8 cellular contexts compared by ENCODE assay signal in the genomic region with DNA sequence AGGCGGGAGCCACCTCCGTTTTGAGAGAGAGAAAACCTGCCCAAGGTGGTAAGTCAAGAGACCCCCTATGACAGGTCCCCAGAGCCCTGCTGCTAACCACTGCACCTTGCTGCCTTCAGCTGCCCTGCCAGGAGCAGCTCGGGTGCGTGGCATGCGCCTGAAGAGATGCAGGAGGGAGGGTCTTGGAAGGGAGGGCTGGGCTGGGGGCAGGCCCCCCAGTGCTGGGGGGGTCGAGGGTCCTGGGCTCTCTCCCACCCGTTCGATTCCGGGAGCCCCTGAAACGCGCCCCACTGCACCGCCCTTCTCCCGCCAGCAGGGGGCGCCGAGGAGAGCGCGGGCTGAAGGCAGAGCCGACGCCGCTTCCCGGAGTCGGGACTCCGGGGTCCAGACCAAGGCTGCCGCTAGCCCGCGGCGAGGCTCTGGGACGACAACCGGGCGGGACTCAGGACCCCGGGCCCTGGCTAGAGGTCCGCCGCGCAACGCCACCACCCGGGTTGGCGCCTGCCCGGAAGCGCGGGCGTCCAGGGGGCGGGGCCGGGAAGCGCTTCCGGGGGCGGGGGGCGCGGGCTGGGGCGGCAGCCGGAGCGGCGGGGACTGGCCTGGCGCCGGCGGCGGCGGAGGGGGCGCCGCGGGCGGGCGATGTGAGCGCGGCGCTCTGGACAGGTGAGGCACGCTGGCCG. TPM values are rescaled to one million over a fixed set of nuclear protein-coding genes. Genes with fewer than 3 reads are reported as not detected.
A peak's percentile ranks its signal among the peaks of the same experiment; 100 is the strongest.
DNase-seq lines count a peak whose midpoint lies in the region; ATAC-seq lines count a peak whose summit lies in the region.

A gene with protein sequence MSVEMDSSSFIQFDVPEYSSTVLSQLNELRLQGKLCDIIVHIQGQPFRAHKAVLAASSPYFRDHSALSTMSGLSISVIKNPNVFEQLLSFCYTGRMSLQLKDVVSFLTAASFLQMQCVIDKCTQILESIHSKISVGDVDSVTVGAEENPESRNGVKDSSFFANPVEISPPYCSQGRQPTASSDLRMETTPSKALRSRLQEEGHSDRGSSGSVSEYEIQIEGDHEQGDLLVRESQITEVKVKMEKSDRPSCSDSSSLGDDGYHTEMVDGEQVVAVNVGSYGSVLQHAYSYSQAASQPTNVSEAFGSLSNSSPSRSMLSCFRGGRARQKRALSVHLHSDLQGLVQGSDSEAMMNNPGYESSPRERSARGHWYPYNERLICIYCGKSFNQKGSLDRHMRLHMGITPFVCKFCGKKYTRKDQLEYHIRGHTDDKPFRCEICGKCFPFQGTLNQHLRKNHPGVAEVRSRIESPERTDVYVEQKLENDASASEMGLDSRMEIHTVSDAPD (plus strand): TSS at position 563 of the 680 bp plus-strand sequence. CDS start 18,761 bp downstream, outside the sequence.

- peaks cover 30% of the 10 kb centered on the region for H3K4me1 ChIP-seq in BLaER1

- peak within 1 kb of the TSS; percentile 96 for H3K4me3 ChIP-seq in BLaER1

- H3K27ac Mint-ChIP-seq in naive B cell, result peak within 1 kb of the TSS; percentile 85 to 94 (median 91)
- peak within 1 kb of the TSS; percentile 93 for H3K27ac Mint-ChIP-seq in stimulated activated naive B cell treated with anti-CD40 and anti-IgM and Interleukin-4, amounts not matched to agents 10 μg/mL and 1 μg/mL and 100 μg/mL, for 72 hours

- H3K9me3 Mint-ChIP-seq in naive B cell, result no peaks in the 10 kb centered on the region
- no peaks in the 10 kb centered on the region for H3K9me3 Mint-ChIP-seq in stimulated activated naive B cell treated with anti-CD40 and anti-IgM and Interleukin-4, amounts not matched to agents 10 μg/mL and 1 μg/mL and 100 μg/mL, for 72 hours

- DNase-seq in NOMO-1 treated with dmso at 0.1 percent for 144 hours (lab: John Stamatoyannopoulos, UW; ENCODE audit: unreplicated experiment), result peak; percentile 39
- DNase-seq in activated T-cell treated with anti-CD3 and anti-CD28 coated beads for 48 hours (ENCODE audit: low read depth), result peak; percentile 73
- DNase-seq in naive B cell, result peak; percentile 80
- peak; percentile 68 for DNase-seq in stimulated activated naive B cell treated with anti-CD40 and anti-IgM and Interleukin-4, amounts not matched to agents 10 μg/mL and 1 μg/mL and 100 μg/mL, for 72 hours

- H4K20me1 ChIP-seq in BLaER1, result peaks cover 37% of the 10 kb centered on the region

- peak; percentile 73 for ATAC-seq in GM19025 (IDR thresholded peaks at IDR 0.05; ENCODE audit: low read depth, unreplicated experiment)
- peak; percentile 66 for ATAC-seq in HG03196 (IDR thresholded peaks at IDR 0.05; ENCODE audit: unreplicated experiment)
- ATAC-seq in esophagus mucosa, result peak; percentile 70
- peak; percentile 67 to 75 for ATAC-seq in naive B cell (ENCODE audit: low read depth in 2 of 2)
- ATAC-seq in stimulated activated naive B cell treated with anti-CD40 and anti-IgM and Interleukin-4, amounts not matched to agents 10 μg/mL and 1 μg/mL and 100 μg/mL, for 72 hours (replicated peaks), result peak; percentile 71 to 79

- H3K36me3 Mint-ChIP-seq in naive B cell, result no peaks in the 10 kb centered on the region
- H3K36me3 Mint-ChIP-seq in stimulated activated naive B cell treated with anti-CD40 and anti-IgM and Interleukin-4, amounts not matched to agents 10 μg/mL and 1 μg/mL and 100 μg/mL, for 72 hours, result peaks cover 4 to 5% of the 10 kb centered on the region in 2 donors

- H3K27me3 ChIP-seq in BLaER1, result no peaks in the 10 kb centered on the region

- peak within 1 kb of the TSS; percentile 90 for H3K27ac ChIP-seq in BLaER1

- H3K27me3 Mint-ChIP-seq in naive B cell, result peaks cover 6 to 23% (median 21%) of the 10 kb centered on the region in 3 donors
- peaks cover under 1 to 19% of the 10 kb centered on the region in 2 donors for H3K27me3 Mint-ChIP-seq in stimulated activated naive B cell treated with anti-CD40 and anti-IgM and Interleukin-4, amounts not matched to agents 10 μg/mL and 1 μg/mL and 100 μg/mL, for 72 hours

- peaks cover 21 to 35% (median 34%) of the 10 kb centered on the region in 3 donors for H3K4me1 Mint-ChIP-seq in naive B cell
- peaks cover 18 to 37% of the 10 kb centered on the region in 2 donors for H3K4me1 Mint-ChIP-seq in stimulated activated naive B cell treated with anti-CD40 and anti-IgM and Interleukin-4, amounts not matched to agents 10 μg/mL and 1 μg/mL and 100 μg/mL, for 72 hours

- no peaks in the 10 kb centered on the region for H3K9me3 ChIP-seq in BLaER1

- peak within 1 kb of the TSS; percentile 95 for H3K4me2 ChIP-seq in BLaER1

- peak within 1 kb of the TSS; percentile 81 to 95 (median 90) for H3K4me3 Mint-ChIP-seq in naive B cell
- H3K4me3 Mint-ChIP-seq in stimulated activated naive B cell treated with anti-CD40 and anti-IgM and Interleukin-4, amounts not matched to agents 10 μg/mL and 1 μg/mL and 100 μg/mL, for 72 hours, result peak within 1 kb of the TSS; percentile 86

- H3K9ac ChIP-seq in BLaER1, result peak within 1 kb of the TSS; percentile 94

- peaks cover 23% of the 10 kb centered on the region for H3K36me3 ChIP-seq in BLaER1

RNA-seq across cellular contexts. Expression of the gene that starts here (rescaled TPM):
- 2.5 TPM for total RNA-seq in esophagus mucosa
- 1 to 10 TPM in 5 of 6 donors, not detected in 1; 1.5 to 2.5 (median 1.7) TPM for polyA plus RNA-seq in naive B cell (ENCODE audit: low read depth in 6 of 6)

Comparison
In these comparisons a context has a peak if more than half of its experiments do, and no peak if none do; other contexts are left out.
1. Peak in every context shown above with its lines: DNase-seq, ATAC-seq, H3K4me3 ChIP-seq and H3K27ac ChIP-seq.